23 cellular contexts compared by ENCODE assay signal in genomic region chr9:1276474-1276873, GRCh38.
"Had no signal": no experiment of that assay in that cellular context is flagged by ENCODE, and none has a peak within 500 bp of the region (broad histone marks: within the 10 kb centered on the region; RNA-seq: fewer than 3 reads in every experiment).

No MANE protein-coding gene starts in this region.

- H3K27ac Mint-ChIP-seq: naive thymus-derived CD4-positive, alpha-beta T cell; nephron; neural progenitor cell; progenitor cell of endocrine pancreas; stimulated activated effector memory CD8-positive, alpha-beta T cell treated with anti-CD3 and anti-CD28 coated beads, Interleukin-12 subunit alpha, Interleukin-12 subunit beta, amount 100 ng/mL, for 72 hours; type B pancreatic cell had no signal

- DNase-seq: dermis blood vessel endothelial cell; effector memory CD4-positive, alpha-beta T cell; esophagus squamous epithelium; hypothalamus; left cardiac atrium; left lung; mesenchymal stem cell; midbrain; naive thymus-derived CD4-positive, alpha-beta T cell; stimulated activated CD4-positive, alpha-beta T cell treated with anti-CD3 and anti-CD28 coated beads, Interleukin-2, amount 100 ng/mL, for 24 hours; stimulated activated CD4-positive, alpha-beta T cell treated with anti-CD3 and anti-CD28 coated beads, Interleukin-4, amount 100 ng/mL, for 24 hours; stimulated activated naive CD4-positive, alpha-beta T cell treated with Interleukin-2 at 50 U/mL for 16 hours; stomach; testis; tibial artery had no signal

- H3K4me3 Mint-ChIP-seq: naive thymus-derived CD4-positive, alpha-beta T cell; nephron; neural progenitor cell; stimulated activated effector memory CD8-positive, alpha-beta T cell treated with anti-CD3 and anti-CD28 coated beads, Interleukin-12 subunit alpha, Interleukin-12 subunit beta, amount 100 ng/mL, for 72 hours; type B pancreatic cell had no signal

- ATAC-seq: left cardiac atrium; left lung; naive thymus-derived CD4-positive, alpha-beta T cell; sciatic nerve; stimulated activated effector memory CD8-positive, alpha-beta T cell treated with anti-CD3 and anti-CD28 coated beads, Interleukin-12 subunit alpha, Interleukin-12 subunit beta, amount 100 ng/mL, for 72 hours had no signal

- H3K27me3 Mint-ChIP-seq: progenitor cell of endocrine pancreas had no signal

- H3K4me1 ChIP-seq: esophagus squamous epithelium, left lung, neural progenitor cell, parathyroid adenoma, stomach, testis, tibial artery had no signal

- H3K9ac ChIP-seq: neural progenitor cell, parathyroid adenoma had no signal

- H3K4me1 Mint-ChIP-seq: stimulated activated effector memory CD8-positive, alpha-beta T cell treated with anti-CD3 and anti-CD28 coated beads, Interleukin-12 subunit alpha, Interleukin-12 subunit beta, amount 100 ng/mL, for 72 hours had no signal

- H3K27ac ChIP-seq: coronary artery, esophagus squamous epithelium, left lung, neural progenitor cell, parathyroid adenoma, stomach, testis, tibial artery had no signal

- H3K36me3 ChIP-seq: esophagus squamous epithelium, left lung, neural progenitor cell, stomach, tibial artery had no signal

- H3K4me3 ChIP-seq: coronary artery, esophagus squamous epithelium, left lung, neural progenitor cell, stomach, testis, tibial artery had no signal

- H3K9me3 ChIP-seq: esophagus squamous epithelium, left lung, stomach, testis, tibial artery had no signal

- H3K27me3 ChIP-seq: esophagus squamous epithelium, left lung, neural progenitor cell, stomach, testis, tibial artery had no signal

- H3K36me3 Mint-ChIP-seq: naive thymus-derived CD4-positive, alpha-beta T cell; neural progenitor cell; stimulated activated effector memory CD8-positive, alpha-beta T cell treated with anti-CD3 and anti-CD28 coated beads, Interleukin-12 subunit alpha, Interleukin-12 subunit beta, amount 100 ng/mL, for 72 hours; type B pancreatic cell had no signal
